Comparison of ENCODE assay signal across 21 cellular contexts in the genomic region with DNA sequence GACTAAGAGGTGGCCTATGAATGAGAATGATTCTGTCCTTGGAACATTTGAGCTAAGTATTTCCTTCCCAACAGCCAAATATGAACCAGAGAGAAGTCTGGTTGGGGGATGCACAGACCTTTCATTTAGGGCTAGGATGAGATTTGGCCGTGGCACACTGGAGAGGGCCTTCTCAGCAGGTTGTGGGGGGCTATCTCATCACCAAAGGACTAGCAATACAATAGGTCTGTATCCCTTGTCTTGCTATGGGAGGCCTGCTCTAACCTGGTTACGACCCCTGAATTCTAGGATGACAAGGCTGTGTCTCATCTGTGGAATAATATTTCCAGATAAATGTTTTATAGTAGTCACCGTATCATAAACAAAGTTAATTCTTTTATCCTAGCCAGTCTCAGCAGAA.
DNase-seq lines count a peak whose midpoint lies in the region; ATAC-seq, FAIRE-seq and TF ChIP-seq lines count a peak whose summit lies in the region.
"Had no signal": no experiment of that assay in that cellular context is flagged by ENCODE, and none has a peak within 500 bp of the region (broad histone marks: within the 10 kb centered on the region; RNA-seq: fewer than 3 reads in every experiment).

No MANE protein-coding gene starts in this region.

- DNase-seq in right cardiac atrium (no peak), heart right ventricle (no peak), astrocyte (ENCODE audit: low read depth) (no peak), amygdala (lab: John Stamatoyannopoulos, UW) (no peak), putamen (ENCODE audit: low spot score) (no peak), SIG-M5 (lab: John Stamatoyannopoulos, UW) (no peak), posterior vena cava (ENCODE audit: low spot score) (no peak)
- DNase-seq: 8988T; CD8-positive, alpha-beta memory T cell; DND-41; GDM1; H9; Kasumi-1; NCI-H1417 treated with DMSO at 0.1 percent for 48 hours; NCI-H1930; NCI-H446; RPMI8226; SJCRH30 had no signal

- H3K9me3 ChIP-seq in right cardiac atrium (ENCODE audit: control insufficient read depth, low read length) = no peaks in the 10 kb centered on the region
- H3K9me3 ChIP-seq in heart right ventricle = no peaks in the 10 kb centered on the region
- H3K9me3 ChIP-seq in astrocyte (ENCODE audit: insufficient read depth, low read depth, low read length) = no peaks in the 10 kb centered on the region
- no peaks in the 10 kb centered on the region for H3K9me3 ChIP-seq in muscle layer of duodenum (ENCODE audit: control insufficient read depth in 1 of 2, low read length in 2 of 2)
- H3K9me3 ChIP-seq: BLaER1 treated with 17β-estradiol and CSF1 and Interleukin-3, amounts not matched to agents 10 nM and 100 nM; SJCRH30 had no signal

- H3K9me3 Mint-ChIP-seq in astrocyte (ENCODE audit: unreplicated experiment) = no peaks in the 10 kb centered on the region
- H3K9me3 Mint-ChIP-seq: H9 had no signal

- FAIRE-seq in astrocyte (lab: Jason Lieb, UNC) = no peak
- FAIRE-seq: GM12878 had no signal

- no peak for ATAC-seq in right cardiac atrium
- no peak for ATAC-seq in heart right ventricle
- ATAC-seq: GM12878 had no signal

- H3K27ac ChIP-seq in right cardiac atrium (ENCODE audit: low read length) = peak overlapping the region; percentile 58
- H3K27ac ChIP-seq in heart right ventricle = peak overlapping the region in 2 of 10 donors; percentile 23 to 25
- H3K27ac ChIP-seq in astrocyte (ENCODE audit: low read depth, low read length) = peak overlapping the region; percentile 35
- peak overlapping the region; percentile 12 for H3K27ac ChIP-seq in muscle layer of duodenum (ENCODE audit: low read length)
- H3K27ac ChIP-seq: BLaER1 treated with 17β-estradiol and CSF1 and Interleukin-3, amounts not matched to agents 10 nM and 100 nM; SJCRH30 had no signal

- peaks cover 19% of the 10 kb centered on the region for H3K4me1 Mint-ChIP-seq in astrocyte (ENCODE audit: low read depth, unreplicated experiment)
- H3K4me1 Mint-ChIP-seq: CD8-positive, alpha-beta memory T cell had no signal

- H3K79me2 ChIP-seq in astrocyte (ENCODE audit: insufficient read depth, low read length) = no peaks in the 10 kb centered on the region

- H4K20me1 ChIP-seq in astrocyte (ENCODE audit: insufficient read depth, low read length) = no peaks in the 10 kb centered on the region
- H4K20me1 ChIP-seq: BLaER1 treated with 17β-estradiol and CSF1 and Interleukin-3, amounts not matched to agents 10 nM and 100 nM had no signal

- no peaks in the 10 kb centered on the region for H3K36me3 Mint-ChIP-seq in astrocyte (ENCODE audit: low read depth, unreplicated experiment)
- H3K36me3 Mint-ChIP-seq: CD8-positive, alpha-beta memory T cell had no signal

- H2AFZ ChIP-seq in astrocyte (ENCODE audit: low read depth, low read length) = no peak overlapping the region

- H3K36me3 ChIP-seq in heart right ventricle (no peaks in the 10 kb centered on the region), astrocyte (ENCODE audit: insufficient read depth, low read length) (no peaks in the 10 kb centered on the region), muscle layer of duodenum (ENCODE audit: control insufficient read depth in 1 of 2, insufficient read depth in 2 of 2, low read length in 2 of 2) (no peaks in the 10 kb centered on the region)
- H3K36me3 ChIP-seq: BLaER1 treated with 17β-estradiol and CSF1 and Interleukin-3, amounts not matched to agents 10 nM and 100 nM; SJCRH30 had no signal

- intact Hi-C loops in right cardiac atrium (cut with DNase I) (no loop called here), heart right ventricle (cut with DNase I) (no loop called here), posterior vena cava (cut with DNase I) (no loop called here)

- 85% methylated on average over 3 of the region's 3 CpGs for WGBS in right cardiac atrium
- 82 to 85% methylated on average over 3 of the region's 3 CpGs for WGBS in heart right ventricle, 2 donors

- H3K27me3 Mint-ChIP-seq in astrocyte (ENCODE audit: low read depth, unreplicated experiment) = no peaks in the 10 kb centered on the region
- H3K27me3 Mint-ChIP-seq: CD8-positive, alpha-beta memory T cell had no signal

- H3K27me3 ChIP-seq in right cardiac atrium (ENCODE audit: control insufficient read depth, insufficient read depth) (no peaks in the 10 kb centered on the region), heart right ventricle (no peaks in the 10 kb centered on the region), astrocyte (ENCODE audit: insufficient read depth, low read length) (no peaks in the 10 kb centered on the region), muscle layer of duodenum (ENCODE audit: low read depth, low read length) (no peaks in the 10 kb centered on the region)
- H3K27me3 ChIP-seq: BLaER1 treated with 17β-estradiol and CSF1 and Interleukin-3, amounts not matched to agents 10 nM and 100 nM; SJCRH30 had no signal

- H3K4me2 ChIP-seq in astrocyte (ENCODE audit: low read length) = peak overlapping the region; percentile 25
- H3K4me2 ChIP-seq: BLaER1 treated with 17β-estradiol and CSF1 and Interleukin-3, amounts not matched to agents 10 nM and 100 nM had no signal

- H3K4me1 ChIP-seq in right cardiac atrium (ENCODE audit: control insufficient read depth, insufficient read depth, low read length) (no peaks in the 10 kb centered on the region), heart right ventricle (peaks cover 0 to 43% (median 6%) of the 10 kb centered on the region in 9 donors), astrocyte (ENCODE audit: insufficient read depth, low read length) (peaks cover 8% of the 10 kb centered on the region), muscle layer of duodenum (ENCODE audit: control insufficient read depth in 1 of 2, insufficient read depth in 2 of 2, low read length in 2 of 2) (peaks cover 0 to 18% of the 10 kb centered on the region in 2 donors)
- H3K4me1 ChIP-seq: BLaER1 treated with 17β-estradiol and CSF1 and Interleukin-3, amounts not matched to agents 10 nM and 100 nM; SJCRH30 had no signal

- no peak overlapping the region for H3K4me3 Mint-ChIP-seq in astrocyte (ENCODE audit: unreplicated experiment)
- H3K4me3 Mint-ChIP-seq: CD8-positive, alpha-beta memory T cell; H9 had no signal

- TF ChIP-seq CTCF in heart right ventricle (IDR thresholded peaks at IDR 0.05) (no peak), astrocyte (IDR thresholded peaks at IDR 0.05; ENCODE audit: insufficient read depth, low read depth, low read length) (no peak)

- H3K4me3 ChIP-seq in right cardiac atrium (ENCODE audit: low read length) (no peak overlapping the region), heart right ventricle (no peak overlapping the region), astrocyte (ENCODE audit: insufficient read depth, low read depth, low read length) (no peak overlapping the region), muscle layer of duodenum (ENCODE audit: low read depth in 1 of 2, low read length in 2 of 2) (no peak overlapping the region)
- H3K4me3 ChIP-seq: BLaER1 treated with 17β-estradiol and CSF1 and Interleukin-3, amounts not matched to agents 10 nM and 100 nM; GM12878; SJCRH30 had no signal

- H3K9ac ChIP-seq in astrocyte (ENCODE audit: low read length) = no peak overlapping the region
- H3K9ac ChIP-seq: BLaER1 treated with 17β-estradiol and CSF1 and Interleukin-3, amounts not matched to agents 10 nM and 100 nM had no signal

- no peak overlapping the region for H3K27ac Mint-ChIP-seq in astrocyte (ENCODE audit: unreplicated experiment)
- H3K27ac Mint-ChIP-seq: CD8-positive, alpha-beta memory T cell; H9 had no signal
